Comparison of ENCODE assay signal across 23 cellular contexts in genomic region chr14:100882991-100883788, GRCh38. TPM values are rescaled to one million over a fixed set of nuclear protein-coding genes. Genes with fewer than 3 reads are reported as not detected.
DNase-seq lines count a peak whose midpoint lies in the region; ATAC-seq and TF ChIP-seq lines count a peak whose summit lies in the region.
"Had no signal": no experiment of that assay in that cellular context is flagged by ENCODE, and none has a peak within 500 bp of the region (broad histone marks: within the 10 kb centered on the region; RNA-seq: fewer than 3 reads in every experiment).

No MANE protein-coding gene starts in this region.

- H3K27me3 ChIP-seq in right atrium auricular region (no peaks in the 10 kb centered on the region), lower lobe of right lung (ENCODE audit: low read depth) (peaks cover 11% of the 10 kb centered on the region), aorta (ENCODE audit: control insufficient read depth in 1 of 2, insufficient read depth in 2 of 2, low read length in 1 of 2) (no peaks in the 10 kb centered on the region)
- H3K27me3 ChIP-seq: BLaER1, MG63, SJSA1 had no signal

- ATAC-seq in Right ventricle myocardium superior (ENCODE audit: poor library complexity) = no peak
- no peak for ATAC-seq in lower lobe of right lung
- ATAC-seq in aorta (ENCODE audit: low FRiP score) = peak; percentile 6
- ATAC-seq in GM19035 (IDR thresholded peaks at IDR 0.05; ENCODE audit: unreplicated experiment) = no peak
- ATAC-seq: GM23338 had no signal

- peaks cover 11% of the 10 kb centered on the region for H3K4me1 Mint-ChIP-seq in chondrocyte (ENCODE audit: low read depth)

- WGBS in aorta, 2 donors = 96 to 98% methylated on average over 44 to 46 of the region's 46 CpGs

- peaks cover 3% of the 10 kb centered on the region for H3K36me3 Mint-ChIP-seq in chondrocyte (ENCODE audit: low read depth)

- peaks cover 10% of the 10 kb centered on the region for H3K9me3 Mint-ChIP-seq in chondrocyte (ENCODE audit: low read depth)
- H3K9me3 Mint-ChIP-seq: CD4-positive, alpha-beta T cell had no signal

- TF ChIP-seq CTCF in right atrium auricular region (IDR thresholded peaks at IDR 0.05) (no peak), chondrocyte (IDR thresholded peaks at IDR 0.05) (no peak), lower lobe of right lung (IDR thresholded peaks at IDR 0.05) (no peak)

- intact Hi-C loops in Right ventricle myocardium superior (cut with DNase I) = no loop called here
- intact Hi-C loops in lower lobe of right lung (cut with DNase I) = no loop called here
- intact Hi-C loops in aorta (cut with DNase I) = no loop called here

- H3K27ac Mint-ChIP-seq in chondrocyte (ENCODE audit: unreplicated experiment) = no peak overlapping the region
- H3K27ac Mint-ChIP-seq: CD4-positive, alpha-beta T cell; GM23338; H9 had no signal

- no peak overlapping the region for H3K4me3 Mint-ChIP-seq in chondrocyte (ENCODE audit: unreplicated experiment)
- H3K4me3 Mint-ChIP-seq: CD4-positive, alpha-beta T cell; GM23338; H9 had no signal

- H3K4me3 ChIP-seq in right atrium auricular region (no peak overlapping the region), lower lobe of right lung (no peak overlapping the region), aorta (ENCODE audit: low read length in 2 of 2) (no peak overlapping the region)
- H3K4me3 ChIP-seq: BLaER1, GM23338, MG63, SJSA1 had no signal

- H3K4me1 ChIP-seq in right atrium auricular region (no peaks in the 10 kb centered on the region), lower lobe of right lung (no peaks in the 10 kb centered on the region), aorta (ENCODE audit: control insufficient read depth in 1 of 2, insufficient read depth in 2 of 2, low read length in 2 of 2) (no peaks in the 10 kb centered on the region)
- H3K4me1 ChIP-seq: SJSA1 had no signal

- H3K27ac ChIP-seq in right atrium auricular region = no peak overlapping the region
- H3K27ac ChIP-seq in lower lobe of right lung = no peak overlapping the region
- no peak overlapping the region for H3K27ac ChIP-seq in aorta (ENCODE audit: low read depth in 1 of 2, low read length in 2 of 2)
- H3K27ac ChIP-seq: BLaER1, SJSA1 had no signal

- H3K9me3 ChIP-seq in right atrium auricular region = no peaks in the 10 kb centered on the region
- no peaks in the 10 kb centered on the region for H3K9me3 ChIP-seq in lower lobe of right lung
- H3K9me3 ChIP-seq in aorta (ENCODE audit: control insufficient read depth, low read length) = peaks cover 1% of the 10 kb centered on the region
- H3K9me3 ChIP-seq: MG63, SJSA1 had no signal

- H3K36me3 ChIP-seq in right atrium auricular region = no peaks in the 10 kb centered on the region
- H3K36me3 ChIP-seq in lower lobe of right lung = no peaks in the 10 kb centered on the region
- H3K36me3 ChIP-seq in aorta (ENCODE audit: control insufficient read depth in 1 of 2, insufficient read depth in 2 of 2, low read length in 1 of 2) = no peaks in the 10 kb centered on the region
- H3K36me3 ChIP-seq: BLaER1, MG63 had no signal

- H3K27me3 Mint-ChIP-seq in chondrocyte (ENCODE audit: low read depth) = peaks cover 17% of the 10 kb centered on the region

- DNase-seq in Right ventricle myocardium superior = peak; percentile 33
- no peak for DNase-seq in right atrium auricular region (ENCODE audit: low spot score)
- DNase-seq in chondrocyte (ENCODE audit: low spot score) = peak; percentile 77
- peak; percentile 40 for DNase-seq in lower lobe of right lung
- peak; percentile 36 to 68 for DNase-seq in aorta
- DNase-seq in NCI-H748 treated with DMSO at 0.1 percent for 48 hours (lab: John Stamatoyannopoulos, UW) = no peak
- DNase-seq: CD4-positive, alpha-beta T cell; DMS53; H9; KBM-7; MG63; NCI-H1694; NCI-H2029 treated with DMSO at 0.1 percent for 48 hours; NCI-H2227 treated with DMSO at 0.1 percent for 48 hours; NCI-H510A had no signal

RNA-seq across cellular contexts. Expression of gene RTL1, which starts 20.3 kb away (rescaled TPM):
- total RNA-seq in Right ventricle myocardium superior (not detected), right atrium auricular region (not detected), chondrocyte (0.02 TPM in 1 of 3 replicates, not detected in the others), lower lobe of right lung (not detected), aorta (not detected)
- not detected for polyA plus RNA-seq in aorta
- total RNA-seq: CD4-positive, alpha-beta T cell; Daoy; G401; GM23338; H9; LHCN-M2; SJSA1 had no signal
- polyA plus RNA-seq: AG04450, GM23338 had no signal

RNA-seq across cellular contexts. Expression of gene MEG3, which starts 57.3 kb away (rescaled TPM):
- total RNA-seq in Right ventricle myocardium superior (24.7 TPM), right atrium auricular region (1 to 10 TPM; 6.5 to 9.5 TPM), chondrocyte (not detected in 3 replicates), lower lobe of right lung (16.6 TPM), aorta (100 to 1,000 TPM in 1 of 2 donors, 10 to 100 TPM in 1; 51.2 to 246 TPM)
- polyA plus RNA-seq in aorta = 100 to 1,000 TPM in 1 of 2 donors, 10 to 100 TPM in 1; 21.4 to 454 TPM
- total RNA-seq: CD4-positive, alpha-beta T cell; GM23338 had no signal
- polyA plus RNA-seq: GM23338 had no signal

Comparison
In these comparisons a context has a peak if more than half of its experiments do, and no peak if none do; other contexts are left out.
1. DNase-seq: peak in Right ventricle myocardium superior (single experiment), chondrocyte (single experiment), lower lobe of right lung (single experiment) and aorta (2 of 2); none in right atrium auricular region (single experiment) and NCI-H748 treated with DMSO at 0.1 percent for 48 hours (single experiment).